In genomic region chr4:184475096-184475461, GRCh38 we compare ENCODE assay signal across 8 cellular contexts. TPM values are rescaled to one million over a fixed set of nuclear protein-coding genes. Genes with fewer than 3 reads are reported as not detected.
A peak's percentile ranks its signal among the peaks of the same experiment; 100 is the strongest.
DNase-seq lines count a peak whose midpoint lies in the region; ATAC-seq and TF ChIP-seq lines count a peak whose summit lies in the region.

No MANE protein-coding gene starts in this region.

- H3K27me3 ChIP-seq in SJSA1 (replicated peaks) (no peaks in the 10 kb centered on the region), adrenal gland (no peaks in the 10 kb centered on the region), right cardiac atrium (ENCODE audit: control insufficient read depth, insufficient read depth) (no peaks in the 10 kb centered on the region)

- peak overlapping the region; percentile 81 for H3K4me3 ChIP-seq in SJSA1
- H3K4me3 ChIP-seq in adrenal gland, result peak overlapping the region; percentile 66 to 98 (median 76)
- peak overlapping the region; percentile 76 for H3K4me3 ChIP-seq in right cardiac atrium (ENCODE audit: low read length)
- peak overlapping the region; percentile 94 for H3K4me3 ChIP-seq in retinal pigment epithelial cell (ENCODE audit: low read length)

- 0 to 9% (median 1%) methylated on average over 3 to 17 of the region's 17 CpGs for WGBS in adrenal gland, 4 donors
- 1% methylated on average over 17 of the region's 17 CpGs for WGBS in right cardiac atrium

- H3K4me1 ChIP-seq in SJSA1 (replicated peaks) (peaks cover 18% of the 10 kb centered on the region), adrenal gland (replicated peaks in 1 of 2) (peaks cover 34 to 53% of the 10 kb centered on the region in 2 donors), right cardiac atrium (ENCODE audit: control insufficient read depth, insufficient read depth, low read length) (peaks cover 3% of the 10 kb centered on the region)

- TF ChIP-seq POLR2A in GM18505 (IDR thresholded peaks at IDR 0.05; ENCODE audit: borderline replicate concordance, extremely low read depth, insufficient read depth, insufficient read length) (peak; percentile 40), adrenal gland (IDR thresholded peaks at IDR 0.05) (no peak)

- peak overlapping the region; percentile 78 for H3K27ac ChIP-seq in 22Rv1
- H3K27ac ChIP-seq in SJSA1, result peak overlapping the region; percentile 89
- peak overlapping the region; percentile 92 to 99 (median 98) for H3K27ac ChIP-seq in adrenal gland
- peak overlapping the region; percentile 92 for H3K27ac ChIP-seq in right cardiac atrium (ENCODE audit: low read length)

- H3K36me3 ChIP-seq in SJSA1 (peaks cover 9% of the 10 kb centered on the region), adrenal gland (replicated peaks in 1 of 2) (no peaks in the 10 kb centered on the region)

- no peaks in the 10 kb centered on the region; the same call in 1 of the 2 replicates for H3K9me3 ChIP-seq in SJSA1 (replicated peaks)
- H3K9me3 ChIP-seq in adrenal gland (replicated peaks in 1 of 3), result no peaks in the 10 kb centered on the region
- H3K9me3 ChIP-seq in right cardiac atrium (ENCODE audit: control insufficient read depth, low read length), result no peaks in the 10 kb centered on the region

- DNase-seq in SJSA1 (ENCODE audit: low read depth in 1 of 2, low spot score in 2 of 2), result peak in 1 of 2 experiments; percentile 55
- peak; percentile 52 to 76 (median 65) for DNase-seq in adrenal gland
- peak; percentile 67 to 78 (median 73) for DNase-seq in right cardiac atrium
- no peak for DNase-seq in retinal pigment epithelial cell (ENCODE audit: low read depth)

- intact Hi-C loops in adrenal gland (cut with DNase I) (loop anchor here (10.0 kb wide), 2 partner anchors 60 to 190 kb away; no protein-coding TSS in a partner anchor), right cardiac atrium (cut with DNase I) (loop anchor here in 3 of 4 donors (2.0 to 10.0 kb wide), 4 partner anchors 60 to 210 kb away; no protein-coding TSS in a partner anchor)

- TF ChIP-seq CTCF in 22Rv1 (IDR thresholded peaks at IDR 0.05) (no peak), adrenal gland (IDR thresholded peaks at IDR 0.05) (no peak), retinal pigment epithelial cell (conservative IDR thresholded peaks at IDR 0.05; ENCODE audit: low read depth, low read length) (no peak)

- ATAC-seq in GM18505 (IDR thresholded peaks at IDR 0.05; ENCODE audit: unreplicated experiment), result peak; percentile 16
- peak; percentile 10 for ATAC-seq in HG02973 (IDR thresholded peaks at IDR 0.05; ENCODE audit: unreplicated experiment)
- ATAC-seq in right cardiac atrium, result peak; percentile 25 to 26
- no peak for ATAC-seq in HG03108 (IDR thresholded peaks at IDR 0.05; ENCODE audit: unreplicated experiment)

RNA-seq across cellular contexts. Expression of gene IRF2, which starts 0.7 kb away (rescaled TPM):
- total RNA-seq in SJSA1 (2014; rRNA removed; shearing (Covaris generic)), result 15.9 and 20.8 TPM in 2 replicates
- total RNA-seq in adrenal gland, result 10 to 100 TPM; 35.4 to 93.1 (median 58.3) TPM
- 10 to 100 TPM; 19.0 to 69.7 (median 20.0) TPM for polyA plus RNA-seq in adrenal gland
- total RNA-seq in right cardiac atrium, result 10 to 100 TPM; 19.6 to 39.3 (median 28.4) TPM
- 16.8 TPM for polyA plus RNA-seq in right cardiac atrium
